In the genomic region with DNA sequence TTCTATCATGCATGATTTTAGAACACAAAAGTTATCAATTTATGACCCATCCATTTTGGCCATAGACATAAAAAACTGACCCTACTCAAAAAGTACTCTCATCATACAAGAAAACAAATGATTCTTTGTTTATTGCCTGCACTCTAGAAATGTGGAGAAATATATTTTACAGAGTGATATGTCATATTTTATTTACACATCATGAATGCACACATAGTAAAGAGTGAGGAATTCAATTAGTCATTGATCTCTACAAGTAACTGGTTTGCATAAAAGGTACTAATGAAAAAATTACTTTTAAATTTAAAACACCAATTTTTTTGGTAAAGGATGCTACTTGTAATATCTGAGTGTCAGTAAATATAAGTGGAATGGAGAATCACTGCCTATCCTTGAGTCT, we compare ENCODE assay signal across 8 cellular contexts.
"Had no signal": no experiment of that assay in that cellular context is flagged by ENCODE, and none has a peak within 500 bp of the region (broad histone marks: within the 10 kb centered on the region; RNA-seq: fewer than 3 reads in every experiment).

No MANE protein-coding gene starts in this region.

- FAIRE-seq: H1, H54, HepG2 had no signal

- H3K27ac ChIP-seq: HL-60 had no signal

- ATAC-seq: GM23338, HepG2 had no signal

- DNase-seq: H9, HCEC 1CT, KBM-7 had no signal

- H3K4me3 ChIP-seq: GM23338 had no signal
